In genomic region chr3:148331111-148331818, GRCh38 we compare ENCODE assay signal across 17 cellular contexts.
DNase-seq lines count a peak whose midpoint lies in the region; ATAC-seq and TF ChIP-seq lines count a peak whose summit lies in the region.
"Had no signal": no experiment of that assay in that cellular context is flagged by ENCODE, and none has a peak within 500 bp of the region (broad histone marks: within the 10 kb centered on the region; RNA-seq: fewer than 3 reads in every experiment).

No MANE protein-coding gene starts in this region.

- intact Hi-C loops in left ventricle myocardium superior (cut with micrococcal nuclease), result no loop called here

- POLR2A ChIA-PET in GM10248 (lab: Yijun Ruan, JAX), result no interaction called here

- CTCF ChIA-PET in GM10248 (lab: Yijun Ruan, JAX), result interaction anchor here (1.0 kb wide), 2 partner anchors 11 to 15 kb away, joined by 3 to 4 read pairs; no protein-coding TSS in a partner anchor

- H3K79me1 ChIP-seq in mesenchymal stem cell (replicated peaks; ENCODE audit: low read length, poor library complexity, severe bottlenecking), result no peaks in the 10 kb centered on the region

- no peak overlapping the region for H3K23ac ChIP-seq in mesenchymal stem cell (ENCODE audit: low read length in 2 of 2)

- peak; percentile 68 for ATAC-seq in GM19351 (IDR thresholded peaks at IDR 0.05; ENCODE audit: unreplicated experiment)
- no peak for ATAC-seq in HG03571 (IDR thresholded peaks at IDR 0.05; ENCODE audit: unreplicated experiment)
- no peak for ATAC-seq in left ventricle myocardium superior
- ATAC-seq: stimulated activated naive CD8-positive, alpha-beta T cell treated with anti-CD3 and anti-CD28 coated beads, Interleukin-15, Interleukin-2, amounts not matched to agents 100 U/mL and 50 U/mL, for 24 hours had no signal

- H3K9ac ChIP-seq in mesenchymal stem cell (ENCODE audit: low read length), result no peak overlapping the region

- no peak overlapping the region for H3K4me2 ChIP-seq in mesenchymal stem cell (ENCODE audit: low read length, poor library complexity, severe bottlenecking)

- DNase-seq in HCEC 1CT, result peak; percentile 17
- DNase-seq in NCI-H146 treated with DMSO at 0.1 percent for 48 hours (lab: John Stamatoyannopoulos, UW; ENCODE audit: unreplicated experiment), result peak; percentile 32
- peak; percentile 38 for DNase-seq in mesenchymal stem cell
- DNase-seq in activated CD4-positive, alpha-beta T cell treated with anti-CD3 and anti-CD28 coated beads for 4 hours, result no peak
- DNase-seq in left ventricle myocardium superior, result no peak
- DNase-seq in GM10248 (ENCODE audit: extremely low spot score), result no peak
- DNase-seq: glutamatergic neuron; islet precursor cell; NCI-H524 treated with DMSO at 0.1 percent for 48 hours; ovary; stimulated activated naive CD8-positive, alpha-beta T cell treated with anti-CD3 and anti-CD28 coated beads, Interleukin-15, Interleukin-2, amounts not matched to agents 100 U/mL and 50 U/mL, for 24 hours; T-helper 1 cell; WERI-Rb-1 had no signal

- H3K4me3 ChIP-seq in mesenchymal stem cell (ENCODE audit: insufficient read depth in 1 of 2, low read depth in 1 of 2, low read length in 2 of 2), result no peak overlapping the region
- H3K4me3 ChIP-seq: coronary artery, ovary had no signal

- H4K91ac ChIP-seq in mesenchymal stem cell (ENCODE audit: low read length), result no peak overlapping the region

- H3K14ac ChIP-seq in mesenchymal stem cell (ENCODE audit: low read length in 2 of 2), result no peak overlapping the region

- no peak overlapping the region for H3K4ac ChIP-seq in mesenchymal stem cell (ENCODE audit: low read depth in 1 of 2, low read length in 2 of 2)

- no peak overlapping the region for H2AK5ac ChIP-seq in mesenchymal stem cell (ENCODE audit: low read length, severe bottlenecking)

- TF ChIP-seq CTCF in GM10248 (IDR thresholded peaks at IDR 0.05; ENCODE audit: control extremely low read depth, extremely low read depth, low read depth, missing control alignments), result no peak

- no peak overlapping the region for H3K18ac ChIP-seq in mesenchymal stem cell (ENCODE audit: low read depth in 1 of 2, low read length in 2 of 2)

- H2BK12ac ChIP-seq in mesenchymal stem cell (ENCODE audit: low read length in 2 of 2), result no peak overlapping the region

- no peaks in the 10 kb centered on the region for H3K4me1 ChIP-seq in mesenchymal stem cell (ENCODE audit: control insufficient read depth, insufficient read depth, low read depth, low read length)

- no peak overlapping the region for H2BK120ac ChIP-seq in mesenchymal stem cell (ENCODE audit: low read depth, low read length)

- H3K27ac ChIP-seq in mesenchymal stem cell (ENCODE audit: low read length, poor library complexity, severe bottlenecking), result no peak overlapping the region
- H3K27ac ChIP-seq: coronary artery, epithelial cell of prostate, ovary, WERI-Rb-1 had no signal

- H2BK15ac ChIP-seq in mesenchymal stem cell (ENCODE audit: low read depth, poor library complexity, severe bottlenecking), result no peak overlapping the region

- WGBS in mesenchymal stem cell, result no CpG with 5 or more reads among the region's 1 CpG

- H3K27me3 ChIP-seq in mesenchymal stem cell (ENCODE audit: control insufficient read depth in 1 of 2, insufficient read depth in 1 of 2, low read length in 2 of 2), result no peaks in the 10 kb centered on the region
- H3K27me3 ChIP-seq: ovary had no signal

- H3K36me3 ChIP-seq in mesenchymal stem cell (ENCODE audit: control insufficient read depth in 1 of 2, insufficient read depth in 2 of 2, low read depth in 1 of 2, low read length in 2 of 2), result no peaks in the 10 kb centered on the region
- H3K36me3 ChIP-seq: ovary, WERI-Rb-1 had no signal

- H4K8ac ChIP-seq in mesenchymal stem cell (ENCODE audit: low read length), result no peak overlapping the region

- peaks cover 5% of the 10 kb centered on the region for H3K9me3 ChIP-seq in mesenchymal stem cell (ENCODE audit: control insufficient read depth, low read length)
- H3K9me3 ChIP-seq: ovary had no signal

- H2BK5ac ChIP-seq in mesenchymal stem cell (ENCODE audit: low read depth, low read length, poor library complexity, severe bottlenecking), result no peak overlapping the region

- H2AFZ ChIP-seq in mesenchymal stem cell (ENCODE audit: low read depth, low read length), result no peak overlapping the region

Comparison
In these comparisons a context has a peak if more than half of its experiments do, and no peak if none do; other contexts are left out.
1. DNase-seq: peak in HCEC 1CT (single experiment), NCI-H146 treated with DMSO at 0.1 percent for 48 hours (single experiment) and mesenchymal stem cell (single experiment); none in activated CD4-positive, alpha-beta T cell treated with anti-CD3 and anti-CD28 coated beads for 4 hours (0 of 2), left ventricle myocardium superior (single experiment) and GM10248 (single experiment).